22 cellular contexts compared by ENCODE assay signal in the genomic region with DNA sequence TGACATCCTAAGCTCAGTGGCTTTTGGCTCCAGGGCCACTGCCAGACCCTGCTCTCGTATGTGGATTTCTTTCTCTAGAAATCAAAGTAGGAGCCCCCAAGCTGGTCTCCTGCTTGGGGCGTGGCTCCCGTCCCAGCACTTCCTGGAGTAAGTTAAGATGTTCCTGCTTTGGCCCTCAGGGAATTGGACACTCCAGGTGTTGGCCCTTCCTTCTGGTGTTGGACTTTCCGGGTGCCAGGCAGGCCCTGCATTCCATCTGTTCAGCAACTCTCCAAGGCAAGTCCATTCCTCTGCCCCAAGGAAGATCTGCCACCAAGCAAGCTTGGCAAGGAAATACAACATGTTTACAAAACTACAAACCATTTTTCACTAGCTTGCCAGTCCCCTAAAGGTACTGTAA. TPM values are rescaled to one million over a fixed set of nuclear protein-coding genes. Genes with fewer than 3 reads are reported as not detected.
"Had no signal": no experiment of that assay in that cellular context is flagged by ENCODE, and none has a peak within 500 bp of the region (broad histone marks: within the 10 kb centered on the region; RNA-seq: fewer than 3 reads in every experiment).

No MANE protein-coding gene starts in this region.

- H3K4me1 Mint-ChIP-seq: memory B cell had no signal

- H3K27me3 ChIP-seq: colonic mucosa, foreskin keratinocyte, neutrophil, right atrium auricular region, sigmoid colon, suprapubic skin, thyroid gland, upper lobe of left lung, uterus had no signal

- H3K27ac Mint-ChIP-seq: memory B cell; naive thymus-derived CD4-positive, alpha-beta T cell had no signal

- H3K4me1 ChIP-seq: colonic mucosa, foreskin keratinocyte, left ventricle myocardium inferior, lower lobe of right lung, right atrium auricular region, sigmoid colon, suprapubic skin, thyroid gland, upper lobe of left lung, uterus had no signal

- ATAC-seq: foreskin keratinocyte; lower lobe of right lung; naive thymus-derived CD4-positive, alpha-beta T cell; stimulated activated naive CD8-positive, alpha-beta T cell treated with anti-CD3 and anti-CD28 coated beads, Interleukin-15, Interleukin-2, amounts not matched to agents 100 U/mL and 50 U/mL, for 24 hours had no signal

- H3K9me3 Mint-ChIP-seq: memory B cell; naive thymus-derived CD4-positive, alpha-beta T cell had no signal

- H3K9me3 ChIP-seq: colonic mucosa, left ventricle myocardium inferior, lower lobe of right lung, neutrophil, right atrium auricular region, sigmoid colon, suprapubic skin, thyroid gland, upper lobe of left lung, uterus had no signal

- H3K36me3 Mint-ChIP-seq: memory B cell; naive thymus-derived CD4-positive, alpha-beta T cell had no signal

- DNase-seq: colonic mucosa; dermis blood vessel endothelial cell; erythroblast; foreskin keratinocyte; left ventricle myocardium inferior; lower lobe of right lung; naive thymus-derived CD4-positive, alpha-beta T cell; nephron progenitor cell; posterior cingulate gyrus; sigmoid colon; stimulated activated naive CD8-positive, alpha-beta T cell treated with anti-CD3 and anti-CD28 coated beads, Interleukin-15, Interleukin-2, amounts not matched to agents 100 U/mL and 50 U/mL, for 24 hours; thyroid gland; upper lobe of left lung; uterus had no signal

- H3K27me3 Mint-ChIP-seq: memory B cell; naive thymus-derived CD4-positive, alpha-beta T cell had no signal

- H3K4me3 ChIP-seq: colonic mucosa, left ventricle myocardium inferior, lower lobe of right lung, right atrium auricular region, sigmoid colon, skin epidermis, suprapubic skin, thyroid gland, upper lobe of left lung, uterus had no signal

- H3K4me3 Mint-ChIP-seq: memory B cell; naive thymus-derived CD4-positive, alpha-beta T cell; nephron progenitor cell had no signal

- FAIRE-seq: endothelial cell of umbilical vein, islet of Langerhans had no signal

- H3K36me3 ChIP-seq: colonic mucosa, left ventricle myocardium inferior, lower lobe of right lung, neutrophil, right atrium auricular region, sigmoid colon, suprapubic skin, thyroid gland, upper lobe of left lung, uterus had no signal

- H3K27ac ChIP-seq: colonic mucosa, foreskin keratinocyte, left ventricle myocardium inferior, lower lobe of right lung, neutrophil, right atrium auricular region, sigmoid colon, suprapubic skin, thyroid gland, upper lobe of left lung, uterus had no signal

RNA-seq across cellular contexts. Expression of a gene that starts 22.1 kb away (rescaled TPM):
- total RNA-seq: pulmonary artery endothelial cell had no signal
- polyA plus RNA-seq: endothelial cell of umbilical vein; naive thymus-derived CD4-positive, alpha-beta T cell had no signal
